ENCODE assay signal across 8 cellular contexts in genomic region chr19:2578911-2579677, GRCh38.
DNase-seq lines count a peak whose midpoint lies in the region; ATAC-seq, FAIRE-seq and TF ChIP-seq lines count a peak whose summit lies in the region.

No MANE protein-coding gene starts in this region.

- TF ChIP-seq CTCF in GM10266 (IDR thresholded peaks at IDR 0.05; ENCODE audit: control insufficient read depth, insufficient read depth, low read depth, missing control alignments): peak; percentile 85
- TF ChIP-seq CTCF in choroid plexus epithelial cell (conservative IDR thresholded peaks at IDR 0.05; ENCODE audit: low read depth, low read length): peak; percentile 92
- TF ChIP-seq CTCF in kidney (IDR thresholded peaks at IDR 0.05; ENCODE audit: borderline replicate concordance, extremely low read depth, insufficient read depth): peak; percentile 91
- peak; percentile 65 to 96 (median 86) for TF ChIP-seq CTCF in spleen (IDR thresholded peaks at IDR 0.05 in 8 of 11, conservative IDR thresholded peaks at IDR 0.05 in 3 of 11)

- peaks cover 12% of the 10 kb centered on the region for H3K27me3 Mint-ChIP-seq in activated CD4-positive, alpha-beta T cell treated with anti-CD3 and anti-CD28 coated beads, Interleukin-2, amount 10 ng/mL, durations not matched to agents 24 days and 14 days

- ATAC-seq in GM18517 (IDR thresholded peaks at IDR 0.05; ENCODE audit: unreplicated experiment) (no peak), GM21619 (IDR thresholded peaks at IDR 0.05; ENCODE audit: unreplicated experiment) (no peak)

- peak overlapping the region; percentile 58 for H3K4me3 Mint-ChIP-seq in activated CD4-positive, alpha-beta T cell treated with anti-CD3 and anti-CD28 coated beads, Interleukin-2, amount 10 ng/mL, durations not matched to agents 24 days and 14 days

- H3K36me3 ChIP-seq in kidney (ENCODE audit: control insufficient read depth in 1 of 2, insufficient read depth in 2 of 2, low read length in 2 of 2): no peaks in the 10 kb centered on the region
- peaks cover 0 to 16% (median 0%) of the 10 kb centered on the region in 6 donors for H3K36me3 ChIP-seq in spleen

- peaks cover 0 to 15% (median 0%) of the 10 kb centered on the region in 7 donors for H3K27me3 ChIP-seq in spleen (replicated peaks in 1 of 7)

- peak overlapping the region; percentile 38 to 91 for H3K9ac ChIP-seq in kidney (ENCODE audit: low read length in 2 of 2)

- H3K4me1 Mint-ChIP-seq in activated CD4-positive, alpha-beta T cell treated with anti-CD3 and anti-CD28 coated beads, Interleukin-2, amount 10 ng/mL, durations not matched to agents 24 days and 14 days: peaks cover 2% of the 10 kb centered on the region

- H3K9me3 ChIP-seq in kidney (ENCODE audit: control insufficient read depth in 1 of 2, low read length in 2 of 2): no peaks in the 10 kb centered on the region
- peaks cover 0 to 28% (median 21%) of the 10 kb centered on the region in 8 donors for H3K9me3 ChIP-seq in spleen

- H3K27ac Mint-ChIP-seq in activated CD4-positive, alpha-beta T cell treated with anti-CD3 and anti-CD28 coated beads, Interleukin-2, amount 10 ng/mL, durations not matched to agents 24 days and 14 days: no peak overlapping the region

- H3K4me1 ChIP-seq in kidney (ENCODE audit: control insufficient read depth in 1 of 2, insufficient read depth in 1 of 2, low read depth in 1 of 2, low read length in 2 of 2): peaks cover 25 to 29% of the 10 kb centered on the region in 2 donors
- peaks cover 15 to 39% (median 28%) of the 10 kb centered on the region in 6 donors for H3K4me1 ChIP-seq in spleen

- TF ChIP-seq POLR2A in spleen (IDR thresholded peaks at IDR 0.05): no peak

- peak overlapping the region; percentile 52 for H3K4me3 ChIP-seq in choroid plexus epithelial cell (ENCODE audit: low read depth, low read length)
- H3K4me3 ChIP-seq in kidney (ENCODE audit: low read length in 2 of 2): peak overlapping the region; percentile 54 to 56
- H3K4me3 ChIP-seq in spleen: peak overlapping the region in 7 of 8 donors; percentile 11 to 61 (median 30)

- peaks cover 4% of the 10 kb centered on the region for H3K9me3 Mint-ChIP-seq in activated CD4-positive, alpha-beta T cell treated with anti-CD3 and anti-CD28 coated beads, Interleukin-2, amount 10 ng/mL, durations not matched to agents 24 days and 14 days

- no peak for FAIRE-seq in kidney (lab: Jason Lieb, UNC)

- WGBS in spleen, 5 donors: 3 to 10% (median 4%) methylated on average over 22 to 46 of the region's 46 CpGs

- peak overlapping the region; percentile 88 to 92 for H3K27ac ChIP-seq in kidney (ENCODE audit: low read depth in 2 of 2, low read length in 2 of 2)
- H3K27ac ChIP-seq in spleen: peak overlapping the region; percentile 36 to 79 (median 69)

- H3K36me3 Mint-ChIP-seq in activated CD4-positive, alpha-beta T cell treated with anti-CD3 and anti-CD28 coated beads, Interleukin-2, amount 10 ng/mL, durations not matched to agents 24 days and 14 days (ENCODE audit: low read depth): peaks cover 2% of the 10 kb centered on the region

- DNase-seq in GM10266 (ENCODE audit: extremely low spot score): peak; percentile 81
- peak; percentile 32 for DNase-seq in NCI-H2227 treated with DMSO at 0.1 percent for 48 hours (lab: John Stamatoyannopoulos, UW)
- peak; percentile 90 for DNase-seq in activated CD4-positive, alpha-beta T cell treated with anti-CD3 and anti-CD28 coated beads, Interleukin-2, amount 10 ng/mL, durations not matched to agents 24 days and 14 days
- DNase-seq in choroid plexus epithelial cell (ENCODE audit: low read depth): peak; percentile 92
- peak; percentile 96 for DNase-seq in kidney
- DNase-seq in spleen: peak; percentile 93

- intact Hi-C loops in activated CD4-positive, alpha-beta T cell treated with anti-CD3 and anti-CD28 coated beads, Interleukin-2, amount 10 ng/mL, durations not matched to agents 24 days and 14 days (cut with micrococcal nuclease): loop anchor here (1.0 kb wide), 1 partner anchor 105 kb away; no protein-coding TSS in a partner anchor
- intact Hi-C loops in kidney (cut with DNase I): no loop called here
- intact Hi-C loops in spleen (cut with DNase I; ENCODE audit: low total_unique reads): no loop called here

Comparison
In these comparisons a context has a peak if more than half of its experiments do, and no peak if none do; other contexts are left out.
1. DNase-seq: peak in every context shown above with its lines; median percentile 96 in kidney; 93 in spleen; 92 in choroid plexus epithelial cell; 90 in activated CD4-positive, alpha-beta T cell treated with anti-CD3 and anti-CD28 coated beads, Interleukin-2, amount 10 ng/mL, durations not matched to agents 24 days and 14 days; 81 in GM10266; 32 in NCI-H2227 treated with DMSO at 0.1 percent for 48 hours.